Comparison of ENCODE assay signal across 16 cellular contexts in the genomic region with DNA sequence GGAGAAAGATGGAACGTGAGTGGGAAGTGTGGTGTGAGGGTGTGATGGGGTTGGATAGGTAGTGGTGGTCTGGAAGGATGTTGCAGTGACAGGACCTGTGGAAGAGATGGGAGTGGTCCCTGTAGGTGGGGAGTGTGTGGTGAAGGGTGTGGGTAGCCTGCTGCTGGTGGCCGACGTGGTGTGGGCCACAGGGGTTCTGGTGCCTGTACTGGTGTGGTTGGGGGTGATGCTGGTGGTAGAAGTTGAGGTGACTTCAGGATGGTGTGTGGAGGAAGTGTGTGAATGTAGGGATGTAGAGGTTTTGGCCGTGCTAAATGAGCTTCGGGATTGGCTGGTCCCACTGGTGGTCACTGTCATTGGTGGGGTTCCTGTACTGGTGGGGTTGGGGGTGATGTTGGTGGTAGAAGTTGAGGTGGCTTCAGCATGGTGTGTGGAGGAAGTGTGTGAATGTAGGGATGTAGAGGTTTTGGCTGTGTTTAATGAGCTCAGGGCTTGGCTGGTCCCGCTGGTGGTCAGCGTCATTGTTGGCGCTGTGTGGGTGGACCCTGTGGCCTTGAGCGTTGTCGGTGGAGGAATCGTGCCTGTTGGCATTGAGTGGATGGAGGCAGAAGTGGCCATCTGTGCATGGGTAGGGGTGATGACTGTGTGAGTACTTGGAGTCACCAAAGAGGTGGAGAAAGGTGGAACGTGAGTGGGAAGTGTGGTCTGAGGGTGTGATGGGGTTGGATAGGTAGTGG. TPM values are rescaled to one million over a fixed set of nuclear protein-coding genes. Genes with fewer than 3 reads are reported as not detected.
DNase-seq lines count a peak whose midpoint lies in the region; ATAC-seq, FAIRE-seq and TF ChIP-seq lines count a peak whose summit lies in the region.
"Had no signal": no experiment of that assay in that cellular context is flagged by ENCODE, and none has a peak within 500 bp of the region (broad histone marks: within the 10 kb centered on the region; RNA-seq: fewer than 3 reads in every experiment).

No MANE protein-coding gene starts in this region.

- H2AFZ ChIP-seq in neural progenitor cell (replicated peaks), result no peak overlapping the region

- H3K36me3 ChIP-seq in neural progenitor cell (no peaks in the 10 kb centered on the region), H7 (replicated peaks; ENCODE audit: control insufficient read depth, insufficient read depth, low read length) (no peaks in the 10 kb centered on the region)
- H3K36me3 ChIP-seq: SJSA1, transverse colon had no signal

- H3K4me2 ChIP-seq in neural progenitor cell, result no peak overlapping the region

- no peaks in the 10 kb centered on the region for H4K20me1 ChIP-seq in neural progenitor cell (ENCODE audit: low read depth)

- peak overlapping the region; percentile 0 for H3K4me3 Mint-ChIP-seq in neural progenitor cell
- H3K4me3 Mint-ChIP-seq: activated CD4-positive, alpha-beta T cell treated with anti-CD3 and anti-CD28 coated beads for 36 hours had no signal

- H3K9me3 ChIP-seq in neural progenitor cell (ENCODE audit: low read depth), result no peaks in the 10 kb centered on the region
- H3K9me3 ChIP-seq: SJSA1, transverse colon had no signal

- no peaks in the 10 kb centered on the region for H3K27me3 ChIP-seq in foreskin keratinocyte
- H3K27me3 ChIP-seq in neural progenitor cell, result no peaks in the 10 kb centered on the region
- no peaks in the 10 kb centered on the region for H3K27me3 ChIP-seq in H7 (ENCODE audit: control insufficient read depth, insufficient read depth, low read length)
- H3K27me3 ChIP-seq: SJSA1, transverse colon had no signal

- H3K4me1 ChIP-seq in foreskin keratinocyte (no peaks in the 10 kb centered on the region), neural progenitor cell (no peaks in the 10 kb centered on the region)
- H3K4me1 ChIP-seq: SJSA1, transverse colon had no signal

- H3K9me3 Mint-ChIP-seq in neural progenitor cell, result peaks cover 16% of the 10 kb centered on the region

- peaks cover 3% of the 10 kb centered on the region for H3K4me1 Mint-ChIP-seq in neural progenitor cell

- FAIRE-seq in HTR-8/SVneo (lab: Jason Lieb, UNC), result no peak

- DNase-seq in CD1c-positive myeloid dendritic cell (ENCODE audit: extremely low spot score), result peak; percentile 13
- DNase-seq in HT1080 (ENCODE audit: low read depth), result peak; percentile 16
- no peak for DNase-seq in foreskin keratinocyte
- DNase-seq in neural progenitor cell (ENCODE audit: low spot score), result no peak
- no peak for DNase-seq in hippocampal formation (lab: John Stamatoyannopoulos, UW)
- DNase-seq in H7, result no peak
- no peak for DNase-seq in NCI-H187 treated with DMSO at 0.1 percent for 48 hours (lab: John Stamatoyannopoulos, UW)
- DNase-seq in HTR-8/SVneo (ENCODE audit: insufficient read length, low spot score), result no peak
- DNase-seq: activated CD4-positive, alpha-beta T cell treated with anti-CD3 and anti-CD28 coated beads for 36 hours; amygdala; kidney glomerular epithelial cell; transverse colon had no signal

- no peak overlapping the region for H3K27ac ChIP-seq in foreskin keratinocyte
- no peak overlapping the region for H3K27ac ChIP-seq in neural progenitor cell
- H3K27ac ChIP-seq: SJSA1, transverse colon had no signal

- ATAC-seq in foreskin keratinocyte, result peak; percentile 32
- ATAC-seq: activated CD4-positive, alpha-beta T cell treated with anti-CD3 and anti-CD28 coated beads for 36 hours had no signal

- H3K27me3 Mint-ChIP-seq in neural progenitor cell (ENCODE audit: insufficient read depth, low read depth), result peaks cover 4% of the 10 kb centered on the region
- H3K27me3 Mint-ChIP-seq: activated CD4-positive, alpha-beta T cell treated with anti-CD3 and anti-CD28 coated beads for 36 hours had no signal

- H3K27ac Mint-ChIP-seq in neural progenitor cell, result peak overlapping the region; percentile 0
- H3K27ac Mint-ChIP-seq: activated CD4-positive, alpha-beta T cell treated with anti-CD3 and anti-CD28 coated beads for 36 hours had no signal

- H3K79me2 ChIP-seq in neural progenitor cell (ENCODE audit: low read depth), result no peaks in the 10 kb centered on the region

- peaks cover 17% of the 10 kb centered on the region for H3K36me3 Mint-ChIP-seq in neural progenitor cell

- H3F3A ChIP-seq in neural progenitor cell (ENCODE audit: low read depth), result no peaks in the 10 kb centered on the region

- TF ChIP-seq CTCF in foreskin keratinocyte (conservative IDR thresholded peaks at IDR 0.05), result no peak
- no peak for TF ChIP-seq CTCF in neural progenitor cell (IDR thresholded peaks at IDR 0.05)

- H3K4me3 ChIP-seq in neural progenitor cell (no peak overlapping the region), H7 (ENCODE audit: insufficient read depth, low read depth, low read length) (no peak overlapping the region)
- H3K4me3 ChIP-seq: SJSA1, transverse colon had no signal

- H3K9ac ChIP-seq in neural progenitor cell, result no peak overlapping the region

RNA-seq across cellular contexts. Expression of gene MUC6, which starts 19.1 kb away (rescaled TPM):
- total RNA-seq in HT1080 (2014; rRNA removed; shearing (Covaris generic)), result not detected in 2 replicates
- not detected in 2 replicates for polyA plus RNA-seq in HT1080 (2015; cell fraction: cytosol; rRNA removed)
- polyA plus RNA-seq in HT1080 (2015; cell fraction: nucleus; rRNA removed), result not detected in 2 replicates
- total RNA-seq in foreskin keratinocyte (not detected in 2 replicates), neural progenitor cell (ENCODE audit: low replicate concordance) (not detected in 2 replicates)
- not detected in 2 replicates for polyA plus RNA-seq in foreskin keratinocyte
- not detected in 2 replicates for total RNA-seq in H7 (2014; rRNA removed; shearing (Covaris generic))
- total RNA-seq: activated CD4-positive, alpha-beta T cell treated with anti-CD3 and anti-CD28 coated beads for 36 hours; epithelial cell of proximal tubule; NCI-H460; pulmonary artery endothelial cell; SJSA1; transverse colon had no signal

RNA-seq across cellular contexts. Expression of gene MUC2, which starts 57.2 kb away (rescaled TPM):
- total RNA-seq in HT1080 (2014; rRNA removed; shearing (Covaris generic)), result not detected in 2 replicates
- not detected in 2 replicates for polyA plus RNA-seq in HT1080 (2015; cell fraction: cytosol; rRNA removed)
- 0.01 TPM in 1 of 2 replicates, not detected in the other for polyA plus RNA-seq in HT1080 (2015; cell fraction: nucleus; rRNA removed)
- total RNA-seq in foreskin keratinocyte (not detected in 2 replicates), neural progenitor cell (ENCODE audit: low replicate concordance) (not detected in 2 replicates)
- polyA plus RNA-seq in foreskin keratinocyte, result not detected in 2 replicates
- total RNA-seq in H7 (2014; rRNA removed; shearing (Covaris generic)), result not detected in 2 replicates
- total RNA-seq: activated CD4-positive, alpha-beta T cell treated with anti-CD3 and anti-CD28 coated beads for 36 hours; epithelial cell of proximal tubule; NCI-H460; pulmonary artery endothelial cell; SJSA1 had no signal

Comparison
In these comparisons a context has a peak if more than half of its experiments do, and no peak if none do; other contexts are left out.
1. DNase-seq: peak in CD1c-positive myeloid dendritic cell (single experiment) and HT1080 (single experiment); none in foreskin keratinocyte (0 of 2), neural progenitor cell (single experiment), hippocampal formation (0 of 2), H7 (single experiment), NCI-H187 treated with DMSO at 0.1 percent for 48 hours (single experiment) and HTR-8/SVneo (single experiment).